In genomic region chrX:68945603-68946228, GRCh38 we compare ENCODE assay signal across 8 cellular contexts.
DNase-seq lines count a peak whose midpoint lies in the region; ATAC-seq and TF ChIP-seq lines count a peak whose summit lies in the region.
"Had no signal": no experiment of that assay in that cellular context is flagged by ENCODE, and none has a peak within 500 bp of the region (broad histone marks: within the 10 kb centered on the region; RNA-seq: fewer than 3 reads in every experiment).

No MANE protein-coding gene starts in this region.

- no peak overlapping the region for H2AFZ ChIP-seq in neural progenitor cell (replicated peaks)

- H3K4me1 ChIP-seq in neural progenitor cell: no peaks in the 10 kb centered on the region

- no peaks in the 10 kb centered on the region for H3K36me3 Mint-ChIP-seq in neural progenitor cell

- no peak overlapping the region for H3K4me3 Mint-ChIP-seq in neural progenitor cell

- DNase-seq in NAMALWA (ENCODE audit: low spot score) (peak; percentile 4), dermis microvascular lymphatic vessel endothelial cell (ENCODE audit: low read depth in 2 of 2) (peak; percentile 31 to 54), neural progenitor cell (ENCODE audit: low spot score) (no peak), NCI-H146 treated with DMSO at 0.1 percent for 48 hours (lab: John Stamatoyannopoulos, UW; ENCODE audit: unreplicated experiment) (no peak), GM20000 (ENCODE audit: low spot score) (no peak)
- DNase-seq: activated T-cell treated with anti-CD3 and anti-CD28 coated beads, Interleukin-2, amount 50 U/mL, for 1 hour had no signal

- no peaks in the 10 kb centered on the region for H3K79me2 ChIP-seq in neural progenitor cell (ENCODE audit: low read depth)

- H3K27me3 Mint-ChIP-seq in neural progenitor cell (ENCODE audit: insufficient read depth, low read depth): no peaks in the 10 kb centered on the region

- no peak overlapping the region for H3K27ac Mint-ChIP-seq in neural progenitor cell

- no peak overlapping the region for H3K4me3 ChIP-seq in neural progenitor cell

- no peaks in the 10 kb centered on the region for H3K9me3 ChIP-seq in neural progenitor cell (ENCODE audit: low read depth)

- peak; percentile 20; the same call in 1 of the 3 replicates for TF ChIP-seq CTCF in GM12872 (IDR thresholded peaks at IDR 0.05; ENCODE audit: insufficient read depth, low read depth, low read length)
- TF ChIP-seq CTCF in neural progenitor cell (IDR thresholded peaks at IDR 0.05): peak; percentile 34
- TF ChIP-seq CTCF in GM20000 (IDR thresholded peaks at IDR 0.05; ENCODE audit: extremely low read depth, missing control alignments): no peak

- peaks cover 7% of the 10 kb centered on the region for H3K4me1 Mint-ChIP-seq in neural progenitor cell

- H3F3A ChIP-seq in neural progenitor cell (ENCODE audit: low read depth): no peaks in the 10 kb centered on the region

- no peak overlapping the region for H3K27ac ChIP-seq in neural progenitor cell

- H3K27me3 ChIP-seq in neural progenitor cell: no peaks in the 10 kb centered on the region

- no peak for ATAC-seq in GM21619 (IDR thresholded peaks at IDR 0.05; ENCODE audit: unreplicated experiment)

- no peak overlapping the region for H3K9ac ChIP-seq in neural progenitor cell

- H4K20me1 ChIP-seq in neural progenitor cell (ENCODE audit: low read depth): no peaks in the 10 kb centered on the region

- peaks cover 11% of the 10 kb centered on the region for H3K9me3 Mint-ChIP-seq in neural progenitor cell

- H3K4me2 ChIP-seq in neural progenitor cell: no peak overlapping the region

- H3K36me3 ChIP-seq in neural progenitor cell: no peaks in the 10 kb centered on the region

Comparison
In these comparisons a context has a peak if more than half of its experiments do, and no peak if none do; other contexts are left out.
1. DNase-seq: peak in NAMALWA (single experiment) and dermis microvascular lymphatic vessel endothelial cell (2 of 2); none in neural progenitor cell (single experiment), NCI-H146 treated with DMSO at 0.1 percent for 48 hours (single experiment) and GM20000 (single experiment).